In genomic region chr7:26345202-26345601, GRCh38 we compare ENCODE assay signal across 22 cellular contexts. TPM values are rescaled to one million over a fixed set of nuclear protein-coding genes. Genes with fewer than 3 reads are reported as not detected.
"Had no signal": no experiment of that assay in that cellular context is flagged by ENCODE, and none has a peak within 500 bp of the region (broad histone marks: within the 10 kb centered on the region; RNA-seq: fewer than 3 reads in every experiment).

No MANE protein-coding gene starts in this region.

- H3K9me3 Mint-ChIP-seq: activated CD4-positive, alpha-beta T cell treated with anti-CD3 and anti-CD28 coated beads, Interleukin-2, amount 10 ng/mL, durations not matched to agents 24 days and 14 days; activated CD8-positive, alpha-beta T cell treated with anti-CD3 and anti-CD28 coated beads for 36 hours; activated naive CD4-positive, alpha-beta T cell treated with anti-CD3 and anti-CD28 coated beads, Interleukin-2, amount 10 ng/mL, durations not matched to agents 7 days and 5 days; activated naive CD8-positive, alpha-beta T cell treated with anti-CD3 and anti-CD28 coated beads, Interleukin-2, amount 50 U/mL, for 24 hours; activated T-cell treated with anti-CD3 and anti-CD28 coated beads, Interleukin-2, amount 50 U/mL, for 4 hours had no signal

- H3K36me3 ChIP-seq: breast epithelium, prostate gland, right atrium auricular region, thyroid gland had no signal

- H3K4me3 Mint-ChIP-seq: activated CD4-positive, alpha-beta T cell treated with anti-CD3 and anti-CD28 coated beads, Interleukin-2, amount 10 ng/mL, durations not matched to agents 24 days and 14 days; activated CD8-positive, alpha-beta T cell treated with anti-CD3 and anti-CD28 coated beads for 36 hours; activated naive CD4-positive, alpha-beta T cell treated with anti-CD3 and anti-CD28 coated beads, Interleukin-2, amount 10 ng/mL, durations not matched to agents 7 days and 5 days; activated naive CD8-positive, alpha-beta T cell treated with anti-CD3 and anti-CD28 coated beads, Interleukin-2, amount 50 U/mL, for 24 hours; activated T-cell treated with anti-CD3 and anti-CD28 coated beads, Interleukin-2, amount 50 U/mL, for 4 hours had no signal

- H3K4me1 ChIP-seq: breast epithelium, prostate gland, right atrium auricular region had no signal

- H3K27ac Mint-ChIP-seq: activated CD4-positive, alpha-beta T cell treated with anti-CD3 and anti-CD28 coated beads, Interleukin-2, amount 10 ng/mL, durations not matched to agents 24 days and 14 days; activated CD8-positive, alpha-beta T cell treated with anti-CD3 and anti-CD28 coated beads for 36 hours had no signal

- H3K27me3 ChIP-seq: breast epithelium, right atrium auricular region, thyroid gland had no signal

- H3K27me3 Mint-ChIP-seq: activated CD4-positive, alpha-beta T cell treated with anti-CD3 and anti-CD28 coated beads, Interleukin-2, amount 10 ng/mL, durations not matched to agents 24 days and 14 days; activated CD8-positive, alpha-beta T cell treated with anti-CD3 and anti-CD28 coated beads for 36 hours; activated naive CD4-positive, alpha-beta T cell treated with anti-CD3 and anti-CD28 coated beads, Interleukin-2, amount 10 ng/mL, durations not matched to agents 7 days and 5 days; activated naive CD8-positive, alpha-beta T cell treated with anti-CD3 and anti-CD28 coated beads, Interleukin-2, amount 50 U/mL, for 24 hours had no signal

- DNase-seq: activated CD4-positive, alpha-beta T cell treated with anti-CD3 and anti-CD28 coated beads, Interleukin-2, amount 10 ng/mL, durations not matched to agents 24 days and 14 days; activated CD8-positive, alpha-beta memory T cell treated with anti-CD3 and anti-CD28 coated beads, Interleukin-2, amount 50 U/mL, for 4 hours; activated CD8-positive, alpha-beta T cell treated with anti-CD3 and anti-CD28 coated beads for 36 hours; activated effector memory CD4-positive, alpha-beta T cell treated with Interleukin-2 at 50 U/mL for 16 hours; activated naive CD4-positive, alpha-beta T cell treated with anti-CD3 and anti-CD28 coated beads, Interleukin-2, amount 10 ng/mL, durations not matched to agents 7 days and 5 days; activated naive CD8-positive, alpha-beta T cell treated with anti-CD3 and anti-CD28 coated beads, Interleukin-2, amount 50 U/mL, for 24 hours; activated T-cell treated with anti-CD3 and anti-CD28 coated beads, Interleukin-2, amount 50 U/mL, for 4 hours; aorta; dermis blood vessel endothelial cell; SK-N-SH; stimulated activated CD4-positive, alpha-beta T cell treated with anti-CD3 and anti-CD28 coated beads, Interleukin-4, amount 100 ng/mL, for 1 hour; stimulated activated naive CD4-positive, alpha-beta T cell treated with Interleukin-2 at 50 U/mL for 16 hours; T-helper 9 cell; thyroid gland had no signal

- H3K9me3 ChIP-seq: breast epithelium, prostate gland, right atrium auricular region, SK-N-SH, thyroid gland had no signal

- FAIRE-seq: frontal cortex, keratinocyte had no signal

- H3K27ac ChIP-seq: breast epithelium, epithelial cell of prostate, prostate gland, right atrium auricular region, thyroid gland had no signal

- H3K4me3 ChIP-seq: breast epithelium, prostate gland, right atrium auricular region, smooth muscle cell, thyroid gland had no signal

- ATAC-seq: activated CD8-positive, alpha-beta T cell treated with anti-CD3 and anti-CD28 coated beads for 36 hours; activated naive CD8-positive, alpha-beta T cell treated with anti-CD3 and anti-CD28 coated beads, Interleukin-2, amount 50 U/mL, for 24 hours; activated T-cell treated with anti-CD3 and anti-CD28 coated beads, Interleukin-2, amount 50 U/mL, for 4 hours had no signal

- H3K9ac ChIP-seq: SK-N-SH had no signal

RNA-seq across cellular contexts. Expression of gene SNX10, which starts 53.5 kb away (rescaled TPM):
- total RNA-seq: myocyte had no signal
